ENCODE assay signal across 10 cellular contexts in genomic region chr12:19489168-19489567, GRCh38.
"Had no signal": no experiment of that assay in that cellular context is flagged by ENCODE, and none has a peak within 500 bp of the region (broad histone marks: within the 10 kb centered on the region; RNA-seq: fewer than 3 reads in every experiment).

No MANE protein-coding gene starts in this region.

- H3K27ac ChIP-seq: brain microvascular endothelial cell, upper lobe of left lung had no signal

- H3K9ac ChIP-seq: SK-N-SH had no signal

- H3K36me3 ChIP-seq: brain microvascular endothelial cell had no signal

- DNase-seq: activated CD4-positive, CD25-positive, alpha-beta regulatory T cell; brain microvascular endothelial cell; hippocampal formation; kidney glomerular epithelial cell; SK-N-SH; stimulated activated naive B cell treated with anti-CD40 and anti-IgM and Interleukin-4, amounts not matched to agents 10 μg/mL and 1 μg/mL and 100 μg/mL, for 72 hours; upper lobe of left lung had no signal

- H3K9me3 Mint-ChIP-seq: activated naive CD4-positive, alpha-beta T cell treated with anti-CD3 and anti-CD28 coated beads, Interleukin-2, amount 50 U/mL, for 24 hours; dendritic cell treated with granulocyte-macrophage colony-stimulating factor and Interleukin-4, amounts not matched to agents 40 ng/mL and 50 ng/mL, for 4 days; stimulated activated naive B cell treated with anti-CD40 and anti-IgM and Interleukin-4, amounts not matched to agents 10 μg/mL and 1 μg/mL and 100 μg/mL, for 72 hours; T-helper 1 cell treated with Interleukin-12 subunit alpha and Interleukin-12 subunit beta and Interleukin-4 antibody, amounts not matched to agents 30 μg/mL and 1 μg/mL, for 36 hours had no signal

- H3K4me3 Mint-ChIP-seq: activated naive CD4-positive, alpha-beta T cell treated with anti-CD3 and anti-CD28 coated beads, Interleukin-2, amount 50 U/mL, for 24 hours; dendritic cell treated with granulocyte-macrophage colony-stimulating factor and Interleukin-4, amounts not matched to agents 40 ng/mL and 50 ng/mL, for 4 days; stimulated activated naive B cell treated with anti-CD40 and anti-IgM and Interleukin-4, amounts not matched to agents 10 μg/mL and 1 μg/mL and 100 μg/mL, for 72 hours; T-helper 1 cell treated with Interleukin-12 subunit alpha and Interleukin-12 subunit beta and Interleukin-4 antibody, amounts not matched to agents 30 μg/mL and 1 μg/mL, for 36 hours had no signal

- H3K9me3 ChIP-seq: SK-N-SH, upper lobe of left lung had no signal

- H3K4me2 ChIP-seq: SK-N-SH had no signal

- H3K27me3 ChIP-seq: brain microvascular endothelial cell, upper lobe of left lung had no signal

- H3K27me3 Mint-ChIP-seq: activated naive CD4-positive, alpha-beta T cell treated with anti-CD3 and anti-CD28 coated beads, Interleukin-2, amount 50 U/mL, for 24 hours; dendritic cell treated with granulocyte-macrophage colony-stimulating factor and Interleukin-4, amounts not matched to agents 40 ng/mL and 50 ng/mL, for 4 days; stimulated activated naive B cell treated with anti-CD40 and anti-IgM and Interleukin-4, amounts not matched to agents 10 μg/mL and 1 μg/mL and 100 μg/mL, for 72 hours had no signal

- H3K4me3 ChIP-seq: upper lobe of left lung had no signal

- H3K27ac Mint-ChIP-seq: activated naive CD4-positive, alpha-beta T cell treated with anti-CD3 and anti-CD28 coated beads, Interleukin-2, amount 50 U/mL, for 24 hours; dendritic cell treated with granulocyte-macrophage colony-stimulating factor and Interleukin-4, amounts not matched to agents 40 ng/mL and 50 ng/mL, for 4 days; stimulated activated naive B cell treated with anti-CD40 and anti-IgM and Interleukin-4, amounts not matched to agents 10 μg/mL and 1 μg/mL and 100 μg/mL, for 72 hours; T-helper 1 cell treated with Interleukin-12 subunit alpha and Interleukin-12 subunit beta and Interleukin-4 antibody, amounts not matched to agents 30 μg/mL and 1 μg/mL, for 36 hours had no signal
